9 cellular contexts compared by ENCODE assay signal in genomic region chr12:1830981-1831930, GRCh38. TPM values are rescaled to one million over a fixed set of nuclear protein-coding genes. Genes with fewer than 3 reads are reported as not detected.
DNase-seq lines count a peak whose midpoint lies in the region; ATAC-seq and TF ChIP-seq lines count a peak whose summit lies in the region.
"Had no signal": no experiment of that assay in that cellular context is flagged by ENCODE, and none has a peak within 500 bp of the region (broad histone marks: within the 10 kb centered on the region; RNA-seq: fewer than 3 reads in every experiment).

No MANE protein-coding gene starts in this region.

- DNase-seq in GM23338 (ENCODE audit: low spot score) (peak; percentile 90), germinal center (ENCODE audit: low spot score) (peak; percentile 24), putamen (ENCODE audit: low spot score) (peak; percentile 69), SK-N-DZ (ENCODE audit: low spot score) (no peak), NK-92 (lab: John Stamatoyannopoulos, UW; ENCODE audit: unreplicated experiment) (no peak)
- DNase-seq in stimulated activated effector memory CD8-positive, alpha-beta T cell treated with anti-CD3 and anti-CD28 coated beads, Interleukin-12 subunit alpha, Interleukin-12 subunit beta, amount 100 ng/mL, for 72 hours (ENCODE audit: low spot score in 2 of 2): no peak

- H3F3A ChIP-seq in GM23338 (replicated peaks; ENCODE audit: low read depth): no peaks in the 10 kb centered on the region

- peak; percentile 83 for ATAC-seq in GM23338
- ATAC-seq in SK-N-SH treated with all-trans-retinoic acid at 6 μM for 48 hours: peak; percentile 33; the same call in 2 of the 3 replicates
- ATAC-seq in stimulated activated effector memory CD8-positive, alpha-beta T cell treated with anti-CD3 and anti-CD28 coated beads, Interleukin-12 subunit alpha, Interleukin-12 subunit beta, amount 100 ng/mL, for 72 hours: no peak
- ATAC-seq in HG03196 (IDR thresholded peaks at IDR 0.05; ENCODE audit: unreplicated experiment): no peak

- no peak overlapping the region for H3K27ac ChIP-seq in GM23338 (ENCODE audit: low read depth)

- TF ChIP-seq CTCF in GM23338 (conservative IDR thresholded peaks at IDR 0.05; ENCODE audit: low read depth in 2 of 2): no peak

- no peaks in the 10 kb centered on the region for H3K9me3 Mint-ChIP-seq in GM23338
- no peaks in the 10 kb centered on the region for H3K9me3 Mint-ChIP-seq in stimulated activated effector memory CD8-positive, alpha-beta T cell treated with anti-CD3 and anti-CD28 coated beads, Interleukin-12 subunit alpha, Interleukin-12 subunit beta, amount 100 ng/mL, for 72 hours

- H3K27ac Mint-ChIP-seq in GM23338: no peak overlapping the region
- no peak overlapping the region for H3K27ac Mint-ChIP-seq in stimulated activated effector memory CD8-positive, alpha-beta T cell treated with anti-CD3 and anti-CD28 coated beads, Interleukin-12 subunit alpha, Interleukin-12 subunit beta, amount 100 ng/mL, for 72 hours

- H3K4me2 ChIP-seq in GM23338: peak overlapping the region; percentile 77

- peaks cover 19% of the 10 kb centered on the region for H3K4me1 Mint-ChIP-seq in GM23338
- no peaks in the 10 kb centered on the region for H3K4me1 Mint-ChIP-seq in stimulated activated effector memory CD8-positive, alpha-beta T cell treated with anti-CD3 and anti-CD28 coated beads, Interleukin-12 subunit alpha, Interleukin-12 subunit beta, amount 100 ng/mL, for 72 hours

- no peaks in the 10 kb centered on the region for H3K36me3 Mint-ChIP-seq in GM23338 (ENCODE audit: low read depth)
- no peaks in the 10 kb centered on the region for H3K36me3 Mint-ChIP-seq in stimulated activated effector memory CD8-positive, alpha-beta T cell treated with anti-CD3 and anti-CD28 coated beads, Interleukin-12 subunit alpha, Interleukin-12 subunit beta, amount 100 ng/mL, for 72 hours

- no peaks in the 10 kb centered on the region for H4K20me1 ChIP-seq in GM23338 (replicated peaks; ENCODE audit: insufficient read depth)

- peaks cover 24% of the 10 kb centered on the region for H3K27me3 Mint-ChIP-seq in GM23338 (ENCODE audit: insufficient read depth, low read depth, poor library complexity)

- H3K4me3 ChIP-seq in GM23338: peak overlapping the region; percentile 51
- H3K4me3 ChIP-seq: dorsolateral prefrontal cortex had no signal

- peak overlapping the region; percentile 69 for H3K4me3 Mint-ChIP-seq in GM23338
- no peak overlapping the region for H3K4me3 Mint-ChIP-seq in stimulated activated effector memory CD8-positive, alpha-beta T cell treated with anti-CD3 and anti-CD28 coated beads, Interleukin-12 subunit alpha, Interleukin-12 subunit beta, amount 100 ng/mL, for 72 hours

- H2AFZ ChIP-seq in GM23338: 0 out of 2 replicates have a peak overlapping the region, but pooled peaks have one; percentile 59

- no peaks in the 10 kb centered on the region for H3K36me3 ChIP-seq in GM23338 (ENCODE audit: insufficient read depth)

- H3K27me3 ChIP-seq in GM23338 (ENCODE audit: insufficient read depth): no peaks in the 10 kb centered on the region
- H3K27me3 ChIP-seq: dorsolateral prefrontal cortex had no signal

- H3K79me2 ChIP-seq in GM23338 (replicated peaks; ENCODE audit: insufficient read depth): no peaks in the 10 kb centered on the region

- peaks cover 13% of the 10 kb centered on the region for H3K4me1 ChIP-seq in GM23338 (ENCODE audit: insufficient read depth)

- no peaks in the 10 kb centered on the region for H3K9me2 ChIP-seq in GM23338 (ENCODE audit: insufficient read depth)

TF ChIP-seq in GM23338, 12 proteins besides CTCF, POLR2A, EP300 and RAD21:
- TF ChIP-seq CREB1 (CRISPR knock-in tag; IDR thresholded peaks at IDR 0.05; ENCODE audit: low read depth) (no peak), REST (IDR thresholded peaks at IDR 0.05; ENCODE audit: unreplicated experiment) (peak; percentile 91)
TF ChIP-seq in GM23338: peak in this region for 1.

TF ChIP-seq in SK-N-SH treated with all-trans-retinoic acid at 6 μM for 48 hours, 23 proteins besides CTCF, POLR2A, EP300 and RAD21:
- no peak for TF ChIP-seq GLIS3 (CRISPR knock-in tag; IDR thresholded peaks at IDR 0.05)
- no peak for TF ChIP-seq ISL1 (CRISPR knock-in tag; IDR thresholded peaks at IDR 0.05)
- TF ChIP-seq PPARA (CRISPR knock-in tag; IDR thresholded peaks at IDR 0.05; ENCODE audit: borderline replicate concordance): no peak
- TF ChIP-seq TOX (CRISPR knock-in tag; IDR thresholded peaks at IDR 0.05; ENCODE audit: borderline replicate concordance): no peak
- no peak for TF ChIP-seq ESRRG (CRISPR knock-in tag; IDR thresholded peaks at IDR 0.05)
- no peak for TF ChIP-seq TSHZ2 (CRISPR knock-in tag; IDR thresholded peaks at IDR 0.05)
- TF ChIP-seq TCF4 (CRISPR knock-in tag; IDR thresholded peaks at IDR 0.05; ENCODE audit: borderline replicate concordance): no peak
- no peak for TF ChIP-seq SNAI2 (CRISPR knock-in tag; IDR thresholded peaks at IDR 0.05)
- TF ChIP-seq, protein P1, sequence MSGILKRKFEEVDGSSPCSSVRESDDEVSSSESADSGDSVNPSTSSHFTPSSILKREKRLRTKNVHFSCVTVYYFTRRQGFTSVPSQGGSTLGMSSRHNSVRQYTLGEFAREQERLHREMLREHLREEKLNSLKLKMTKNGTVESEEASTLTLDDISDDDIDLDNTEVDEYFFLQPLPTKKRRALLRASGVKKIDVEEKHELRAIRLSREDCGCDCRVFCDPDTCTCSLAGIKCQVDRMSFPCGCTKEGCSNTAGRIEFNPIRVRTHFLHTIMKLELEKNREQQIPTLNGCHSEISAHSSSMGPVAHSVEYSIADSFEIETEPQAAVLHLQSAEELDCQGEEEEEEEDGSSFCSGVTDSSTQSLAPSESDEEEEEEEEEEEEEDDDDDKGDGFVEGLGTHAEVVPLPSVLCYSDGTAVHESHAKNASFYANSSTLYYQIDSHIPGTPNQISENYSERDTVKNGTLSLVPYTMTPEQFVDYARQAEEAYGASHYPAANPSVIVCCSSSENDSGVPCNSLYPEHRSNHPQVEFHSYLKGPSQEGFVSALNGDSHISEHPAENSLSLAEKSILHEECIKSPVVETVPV (CRISPR knock-in tag; IDR thresholded peaks at IDR 0.05): no peak
- no peak for TF ChIP-seq CSDC2 (CRISPR knock-in tag; IDR thresholded peaks at IDR 0.05)
- TF ChIP-seq POU6F1 (CRISPR knock-in tag; IDR thresholded peaks at IDR 0.05; ENCODE audit: borderline replicate concordance, low read depth): no peak
- no peak for TF ChIP-seq BACH2 (CRISPR knock-in tag; IDR thresholded peaks at IDR 0.05; ENCODE audit: borderline replicate concordance)
- TF ChIP-seq ZC3H10 (CRISPR knock-in tag; IDR thresholded peaks at IDR 0.05): no peak
- no peak for TF ChIP-seq ZFP3 (CRISPR knock-in tag; IDR thresholded peaks at IDR 0.05)
- no peak for TF ChIP-seq ZFP30 (CRISPR knock-in tag; IDR thresholded peaks at IDR 0.05)
- TF ChIP-seq OSR1 (CRISPR knock-in tag; IDR thresholded peaks at IDR 0.05): no peak

RNA-seq across cellular contexts. Expression of gene LRTM2, which starts 10.9 kb away (rescaled TPM):
- 0.12 TPM in 1 of 2 replicates, not detected in the other for total RNA-seq in GM23338 (2014; rRNA removed; shearing (Covaris generic))
- polyA plus RNA-seq in GM23338 (2016; fragmentation: Nextera tagmentation; extraction: Ambion mirVana): 0.08 TPM in 1 of 2 replicates, not detected in the other
- polyA plus RNA-seq in SK-N-DZ (2014; cell fraction: cytosol; rRNA removed): 0.02 and 0.21 TPM in 2 replicates
- 0.18 TPM in 1 of 2 replicates, not detected in the other for polyA plus RNA-seq in SK-N-DZ (2014; cell fraction: nucleus; rRNA removed)

Comparison
In these comparisons a context has a peak if more than half of its experiments do, and no peak if none do; other contexts are left out.
1. ATAC-seq: peak in GM23338 (single experiment) and SK-N-SH treated with all-trans-retinoic acid at 6 μM for 48 hours (single experiment); none in stimulated activated effector memory CD8-positive, alpha-beta T cell treated with anti-CD3 and anti-CD28 coated beads, Interleukin-12 subunit alpha, Interleukin-12 subunit beta, amount 100 ng/mL, for 72 hours (single experiment) and HG03196 (single experiment).
2. DNase-seq: peak in GM23338 (single experiment), germinal center (single experiment) and putamen (single experiment); none in stimulated activated effector memory CD8-positive, alpha-beta T cell treated with anti-CD3 and anti-CD28 coated beads, Interleukin-12 subunit alpha, Interleukin-12 subunit beta, amount 100 ng/mL, for 72 hours (0 of 2), SK-N-DZ (single experiment) and NK-92 (single experiment).